28 cellular contexts compared by ENCODE assay signal in the genomic region with DNA sequence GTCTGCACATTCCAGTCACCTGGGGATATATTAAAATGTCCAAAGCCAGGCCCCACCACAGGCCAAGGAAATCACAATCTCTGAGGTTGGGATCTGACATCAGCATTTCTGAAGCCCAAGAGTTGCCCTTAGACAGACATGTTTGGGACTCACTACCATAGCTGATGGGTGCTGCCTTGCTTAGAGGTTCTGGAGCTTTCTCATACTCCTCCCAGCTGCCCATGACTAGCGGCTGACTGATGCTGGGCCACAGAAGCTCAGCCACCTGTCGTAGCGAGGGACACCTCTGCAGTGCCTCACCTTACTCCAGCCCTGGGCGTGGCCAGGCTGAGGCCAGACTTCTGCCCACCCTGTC. TPM values are rescaled to one million over a fixed set of nuclear protein-coding genes. Genes with fewer than 3 reads are reported as not detected.
"Had no signal": no experiment of that assay in that cellular context is flagged by ENCODE, and none has a peak within 500 bp of the region (broad histone marks: within the 10 kb centered on the region; RNA-seq: fewer than 3 reads in every experiment).

No MANE protein-coding gene starts in this region.

- H3K9me3 ChIP-seq: adrenal gland, MG63 had no signal

- H3K4me3 Mint-ChIP-seq: activated B cell treated with CpG ODN at 0.5 μM for 24 hours; activated CD4-positive, alpha-beta T cell treated with anti-CD3 and anti-CD28 coated beads, Interleukin-2, amount 10 ng/mL, durations not matched to agents 24 days and 14 days; activated naive CD4-positive, alpha-beta T cell treated with anti-CD3 and anti-CD28 coated beads for 36 hours; activated naive CD8-positive, alpha-beta T cell; activated T-cell treated with anti-CD3 and anti-CD28 coated beads, Interleukin-2, amount 50 U/mL, for 4 hours; T-cell had no signal

- H3K4me3 ChIP-seq: adrenal gland, MG63, SK-N-MC had no signal

- H3K36me3 ChIP-seq: adrenal gland, MG63 had no signal

- H3K27ac Mint-ChIP-seq: activated B cell treated with CpG ODN at 0.5 μM for 24 hours; activated CD4-positive, alpha-beta T cell treated with anti-CD3 and anti-CD28 coated beads, Interleukin-2, amount 10 ng/mL, durations not matched to agents 24 days and 14 days; activated naive CD4-positive, alpha-beta T cell treated with anti-CD3 and anti-CD28 coated beads for 36 hours; T-cell had no signal

- H3K27me3 Mint-ChIP-seq: activated B cell treated with CpG ODN at 0.5 μM for 24 hours; activated naive CD8-positive, alpha-beta T cell; T-cell had no signal

- H3K27ac ChIP-seq: adrenal gland, SK-N-MC had no signal

- H3K9me3 Mint-ChIP-seq: activated B cell treated with CpG ODN at 0.5 μM for 24 hours; activated CD4-positive, alpha-beta T cell treated with anti-CD3 and anti-CD28 coated beads, Interleukin-2, amount 10 ng/mL, durations not matched to agents 24 days and 14 days; activated naive CD4-positive, alpha-beta T cell treated with anti-CD3 and anti-CD28 coated beads for 36 hours; activated T-cell treated with anti-CD3 and anti-CD28 coated beads, Interleukin-2, amount 50 U/mL, for 4 hours; T-cell had no signal

- FAIRE-seq: TTC549 had no signal

- H3K27me3 ChIP-seq: adrenal gland, MG63 had no signal

- DNase-seq: activated B cell treated with CpG ODN at 0.5 μM for 24 hours; activated CD4-positive, alpha-beta T cell treated with anti-CD3 and anti-CD28 coated beads for 1 hour; activated CD4-positive, alpha-beta T cell treated with anti-CD3 and anti-CD28 coated beads, Interleukin-2, amount 10 ng/mL, durations not matched to agents 24 days and 14 days; activated CD4-positive, alpha-beta T cell treated with anti-CD3 and anti-CD28 coated beads, Interleukin-2, amount 50 U/mL, for 48 hours; activated gamma-delta T cell; activated naive CD4-positive, alpha-beta T cell treated with anti-CD3 and anti-CD28 coated beads for 36 hours; activated T-cell treated with anti-CD3 and anti-CD28 coated beads, Interleukin-2, amount 50 U/mL, for 4 hours; adrenal gland; anterior cingulate cortex; MG63; NCI-H1105; NCI-H1436; NCI-H1694 treated with DMSO at 0.1 percent for 48 hours; NCI-H2029 treated with DMSO at 0.1 percent for 48 hours; NCI-H345; NCI-H510A; NCI-H526 treated with DMSO at 0.1 percent for 48 hours; NCI-H82; OCI-M1; T-cell; T-helper 2 cell; T1000 had no signal

- ATAC-seq: activated T-cell treated with anti-CD3 and anti-CD28 coated beads, Interleukin-2, amount 50 U/mL, for 4 hours; Panc1; Right ventricle myocardium inferior; T-cell had no signal

- H3K36me3 Mint-ChIP-seq: activated naive CD8-positive, alpha-beta T cell; T-cell had no signal

RNA-seq across cellular contexts. Expression of a gene that starts 58.8 kb away (rescaled TPM):
- total RNA-seq: activated B cell treated with CpG ODN at 0.5 μM for 24 hours; activated naive CD4-positive, alpha-beta T cell treated with anti-CD3 and anti-CD28 coated beads for 36 hours; activated T-cell treated with anti-CD3 and anti-CD28 coated beads, Interleukin-2, amount 50 U/mL, for 4 hours; cardiac septum; Right ventricle myocardium inferior had no signal
